Comparison of ENCODE assay signal across 16 cellular contexts in genomic region chr5:80885698-80886000, GRCh38.
DNase-seq lines count a peak whose midpoint lies in the region; ATAC-seq and TF ChIP-seq lines count a peak whose summit lies in the region.
"Had no signal": no experiment of that assay in that cellular context is flagged by ENCODE, and none has a peak within 500 bp of the region (broad histone marks: within the 10 kb centered on the region; RNA-seq: fewer than 3 reads in every experiment).

No MANE protein-coding gene starts in this region.

- no peaks in the 10 kb centered on the region for H3K9me3 ChIP-seq in CD8-positive, alpha-beta memory T cell (ENCODE audit: low read length)
- H3K9me3 ChIP-seq: heart right ventricle, thoracic aorta had no signal

- H3K36me3 ChIP-seq in CD8-positive, alpha-beta memory T cell (ENCODE audit: insufficient read depth, low read length): no peaks in the 10 kb centered on the region
- H3K36me3 ChIP-seq: thoracic aorta had no signal

- H3K9me3 Mint-ChIP-seq in CD8-positive, alpha-beta memory T cell: no peaks in the 10 kb centered on the region
- peaks cover 0 to 5% (median 1%) of the 10 kb centered on the region in 7 donors for H3K9me3 Mint-ChIP-seq in CD14-positive monocyte

- H3K27ac Mint-ChIP-seq in CD8-positive, alpha-beta memory T cell: peak overlapping the region in 6 of 8 donors; percentile 5 to 77 (median 54)
- no peak overlapping the region for H3K27ac Mint-ChIP-seq in CD14-positive monocyte
- H3K27ac Mint-ChIP-seq: activated B cell treated with CpG ODN at 0.5 μM for 24 hours, T-helper 17 cell had no signal

- DNase-seq in CD8-positive, alpha-beta memory T cell: no peak
- peak; percentile 14 for DNase-seq in LHCN-M2 (ENCODE audit: low read depth)
- DNase-seq in fibroblast of peridontal ligament (ENCODE audit: extremely low read depth): peak; percentile 40
- peak; percentile 68 for DNase-seq in mucosa of gallbladder (ENCODE audit: low spot score)
- DNase-seq in CD14-positive monocyte (ENCODE audit: low spot score): no peak
- no peak for DNase-seq in NCI-H128 (lab: John Stamatoyannopoulos, UW; ENCODE audit: unreplicated experiment)
- no peak for DNase-seq in activated CD4-positive, CD25-positive, alpha-beta regulatory T cell (lab: John Stamatoyannopoulos, UW)
- DNase-seq: activated B cell treated with CpG ODN at 0.5 μM for 24 hours, activated gamma-delta T cell, DMS153, heart right ventricle, NCI-H1694, NCI-H226, T-helper 17 cell had no signal

- H3K27me3 Mint-ChIP-seq in CD8-positive, alpha-beta memory T cell: no peaks in the 10 kb centered on the region
- no peaks in the 10 kb centered on the region for H3K27me3 Mint-ChIP-seq in CD14-positive monocyte (ENCODE audit: low read depth in 3 of 3)
- H3K27me3 Mint-ChIP-seq: activated B cell treated with CpG ODN at 0.5 μM for 24 hours, T-helper 17 cell had no signal

- peaks cover 9 to 28% (median 16%) of the 10 kb centered on the region in 3 donors for H3K36me3 Mint-ChIP-seq in CD8-positive, alpha-beta memory T cell
- H3K36me3 Mint-ChIP-seq in CD14-positive monocyte: peaks cover 29 to 39% of the 10 kb centered on the region in 2 donors

- POLR2A ChIA-PET in CD8-positive, alpha-beta memory T cell (lab: Charles Lee): no interaction called here

- peaks cover 0 to 7% (median 2%) of the 10 kb centered on the region in 3 donors for H3K4me1 Mint-ChIP-seq in CD8-positive, alpha-beta memory T cell
- H3K4me1 Mint-ChIP-seq in CD14-positive monocyte: peaks cover 4% of the 10 kb centered on the region
- H3K4me1 Mint-ChIP-seq: activated B cell treated with CpG ODN at 0.5 μM for 24 hours had no signal

- H3K27me3 ChIP-seq in CD8-positive, alpha-beta memory T cell (ENCODE audit: insufficient read depth, low read length, poor library complexity, severe bottlenecking): no peaks in the 10 kb centered on the region
- H3K27me3 ChIP-seq: heart right ventricle had no signal

- CTCF ChIA-PET in CD8-positive, alpha-beta memory T cell (lab: Charles Lee): no interaction called here

- intact Hi-C loops in CD14-positive monocyte (cut with micrococcal nuclease): no loop called here

- H3K27ac ChIP-seq in CD8-positive, alpha-beta memory T cell (ENCODE audit: low read depth, low read length): no peak overlapping the region
- H3K27ac ChIP-seq: heart right ventricle, thoracic aorta had no signal

- no peak for ATAC-seq in GM18909 (IDR thresholded peaks at IDR 0.05; ENCODE audit: poor library complexity, unreplicated experiment)
- ATAC-seq: heart right ventricle, T-helper 17 cell had no signal

- H3K4me3 ChIP-seq in CD8-positive, alpha-beta memory T cell (ENCODE audit: low read length): no peak overlapping the region
- H3K4me3 ChIP-seq: heart right ventricle, thoracic aorta had no signal

- TF ChIP-seq CTCF in CD14-positive monocyte (IDR thresholded peaks at IDR 0.05): no peak

- H3K4me1 ChIP-seq in CD8-positive, alpha-beta memory T cell (ENCODE audit: insufficient read depth, low read length): no peaks in the 10 kb centered on the region

- no peak overlapping the region for H3K4me3 Mint-ChIP-seq in CD8-positive, alpha-beta memory T cell
- H3K4me3 Mint-ChIP-seq in CD14-positive monocyte: no peak overlapping the region
- H3K4me3 Mint-ChIP-seq: activated B cell treated with CpG ODN at 0.5 μM for 24 hours, T-helper 17 cell had no signal

Comparison
In these comparisons a context has a peak if more than half of its experiments do, and no peak if none do; other contexts are left out.
1. DNase-seq: peak in LHCN-M2 (single experiment), fibroblast of peridontal ligament (single experiment) and mucosa of gallbladder (single experiment); none in CD8-positive, alpha-beta memory T cell (0 of 5), CD14-positive monocyte (single experiment), NCI-H128 (single experiment) and activated CD4-positive, CD25-positive, alpha-beta regulatory T cell (0 of 4).
2. H3K27ac Mint-ChIP-seq: peak in CD8-positive, alpha-beta memory T cell (6 of 8); none in CD14-positive monocyte (0 of 7).